Comparison of ENCODE assay signal across 8 cellular contexts in the genomic region with DNA sequence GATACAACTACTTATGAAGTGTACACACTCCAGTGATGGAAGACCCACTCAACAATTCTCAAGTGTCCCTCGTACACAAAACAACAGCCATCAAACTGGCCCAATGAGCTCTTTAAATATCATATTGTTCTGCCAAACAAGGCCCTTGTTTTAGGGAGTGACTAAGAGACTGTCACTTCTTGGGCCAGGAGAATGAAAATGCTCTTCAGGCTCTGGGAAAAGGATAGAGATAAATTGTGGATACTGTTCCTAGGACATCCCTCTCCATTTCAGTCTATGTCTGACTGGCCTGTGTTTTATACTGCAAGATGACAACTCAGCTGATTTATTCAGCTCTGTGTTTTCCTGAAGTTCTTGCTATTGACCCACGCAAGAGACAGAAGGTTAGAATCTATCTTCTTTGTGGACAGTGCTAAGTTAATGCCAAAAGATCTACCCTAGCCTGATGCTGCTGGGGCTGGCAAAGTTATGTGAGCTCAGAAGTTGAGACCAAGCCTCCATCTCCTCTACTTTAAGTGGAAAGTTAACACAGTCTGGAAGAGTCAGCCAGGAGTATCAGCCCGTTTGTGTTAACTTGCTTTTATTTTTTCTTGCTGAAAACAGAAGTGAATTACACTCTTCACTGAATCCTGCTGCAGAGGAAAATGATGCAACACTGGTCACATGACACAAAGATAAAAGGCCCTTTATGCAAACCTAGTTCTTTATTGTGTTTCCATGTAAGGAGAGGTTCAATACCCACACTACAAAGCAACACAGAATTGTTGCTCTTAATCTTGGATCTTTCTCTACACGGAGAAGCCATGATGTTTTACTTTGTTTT. TPM values are rescaled to one million over a fixed set of nuclear protein-coding genes. Genes with fewer than 3 reads are reported as not detected.
DNase-seq lines count a peak whose midpoint lies in the region; ATAC-seq and TF ChIP-seq lines count a peak whose summit lies in the region.

No MANE protein-coding gene starts in this region.

- H3K4me1 ChIP-seq in GM23248 (ENCODE audit: insufficient read depth) (peaks cover 22% of the 10 kb centered on the region), mesendoderm (ENCODE audit: control insufficient read depth, low read depth, low read length) (no peaks in the 10 kb centered on the region)

- DNase-seq in GM23248 (peak; percentile 53), NCI-H510A (lab: John Stamatoyannopoulos, UW) (peak; percentile 38), caudate nucleus (lab: John Stamatoyannopoulos, UW) (peak in 12 of 61 donors; percentile 2 to 49 (median 22)), mesendoderm (peak; percentile 25), omental fat pad (ENCODE audit: low spot score) (no peak)
- no peak for DNase-seq in activated CD8-positive, alpha-beta memory T cell treated with anti-CD3 and anti-CD28 coated beads for 24 hours

- no peaks in the 10 kb centered on the region for H3K36me3 ChIP-seq in GM23248 (ENCODE audit: low read depth)
- no peaks in the 10 kb centered on the region for H3K36me3 ChIP-seq in mesendoderm (ENCODE audit: control insufficient read depth, insufficient read depth, low read length)

- no peak overlapping the region for H2BK120ac ChIP-seq in mesendoderm (ENCODE audit: low read depth, low read length)

- no peak overlapping the region for H2BK5ac ChIP-seq in mesendoderm (ENCODE audit: low read length)

- H4K8ac ChIP-seq in mesendoderm (ENCODE audit: low read depth, low read length) = no peak overlapping the region

- peak overlapping the region; percentile 78 for H2AFZ ChIP-seq in GM23248

- H2BK15ac ChIP-seq in mesendoderm (replicated peaks; ENCODE audit: low read depth) = no peak overlapping the region

- WGBS in GM23248 (ENCODE audit: low coverage in 1 of 2, low lambda C conversion rate in 2 of 2, missing lambda C conversion rate in 2 of 2), 2 experiments = 40 to 50% methylated on average over 4 of the region's 4 CpGs
- WGBS in mesendoderm (ENCODE audit: extremely low coverage, insufficient coverage, low lambda C conversion rate) = no CpG with 5 or more reads among the region's 4 CpGs

- no peak overlapping the region for H3K4ac ChIP-seq in mesendoderm (ENCODE audit: low read depth, low read length)

- H3K4me3 ChIP-seq in GM23248 = no peak overlapping the region
- no peak overlapping the region for H3K4me3 ChIP-seq in mesendoderm (ENCODE audit: low read length)

- no peak overlapping the region for H3K23ac ChIP-seq in mesendoderm (ENCODE audit: low read length)

- no peaks in the 10 kb centered on the region for H3K79me1 ChIP-seq in mesendoderm (ENCODE audit: low read length)

- H3K79me2 ChIP-seq in GM23248 (ENCODE audit: insufficient read depth) (no peaks in the 10 kb centered on the region), mesendoderm (ENCODE audit: control insufficient read depth, insufficient read depth, low read length) (no peaks in the 10 kb centered on the region)

- peak overlapping the region; percentile 17 for H3K56ac ChIP-seq in mesendoderm (ENCODE audit: low read length)

- H3K9me3 ChIP-seq in GM23248 (ENCODE audit: low read depth) = no peaks in the 10 kb centered on the region

- H3F3A ChIP-seq in GM23248 (ENCODE audit: insufficient read depth) = no peaks in the 10 kb centered on the region

- H3K18ac ChIP-seq in mesendoderm (ENCODE audit: low read length) = peak overlapping the region; percentile 41

- H4K20me1 ChIP-seq in GM23248 (ENCODE audit: insufficient read depth) = no peaks in the 10 kb centered on the region

- H2AK5ac ChIP-seq in mesendoderm (ENCODE audit: low read length) = no peak overlapping the region

- H3K9me2 ChIP-seq in GM23248 (ENCODE audit: insufficient read depth) = no peaks in the 10 kb centered on the region

- no peak overlapping the region for H4K5ac ChIP-seq in mesendoderm (ENCODE audit: low read length)

- H3K4me2 ChIP-seq in GM23248 (ENCODE audit: unreplicated experiment) (peak overlapping the region; percentile 15), mesendoderm (ENCODE audit: low read length) (no peak overlapping the region)

- H3K27ac ChIP-seq in GM23248 (0 out of 2 replicates have a peak overlapping the region, but pooled peaks have one; percentile 6), caudate nucleus (ENCODE audit: low read depth, low read length) (peak overlapping the region; percentile 98), mesendoderm (ENCODE audit: low read depth, low read length) (no peak overlapping the region)

- ATAC-seq in HG02623 (IDR thresholded peaks at IDR 0.05; ENCODE audit: unreplicated experiment) (no peak), HG03469 (IDR thresholded peaks at IDR 0.05; ENCODE audit: unreplicated experiment) (no peak), omental fat pad (ENCODE audit: low FRiP score) (no peak)

- TF ChIP-seq CTCF in omental fat pad (IDR thresholded peaks at IDR 0.05) = no peak

- H3K27me3 ChIP-seq in GM23248 (replicated peaks; ENCODE audit: insufficient read depth) = no peaks in the 10 kb centered on the region
- no peaks in the 10 kb centered on the region for H3K27me3 ChIP-seq in mesendoderm (ENCODE audit: insufficient read depth, low read length, poor library complexity)

- H3K9ac ChIP-seq in GM23248 (no peak overlapping the region), mesendoderm (ENCODE audit: low read length) (no peak overlapping the region)

- in situ Hi-C loops in GM23248 (cut with MboI) = no loop called here

RNA-seq across cellular contexts. Expression of gene FRY, which starts 14.6 kb away (rescaled TPM):
- 3.4 and 4.3 TPM in 2 replicates for total RNA-seq in GM23248 (2014; rRNA removed; shearing (Covaris generic))
- 2.2 and 2.3 TPM in 2 replicates for polyA plus RNA-seq in GM23248 (2016; fragmentation: Nextera tagmentation; extraction: Ambion mirVana)
- polyA plus RNA-seq in mesendoderm (2013, experiment 1 of 2) = 0.73 TPM
- 0.57 TPM for polyA plus RNA-seq in mesendoderm (2013, experiment 2 of 2)
- 10 to 100 TPM; 21.1 to 89.7 (median 34.4) TPM for total RNA-seq in omental fat pad

Comparison
In these comparisons a context has a peak if more than half of its experiments do, and no peak if none do; other contexts are left out.
1. DNase-seq: peak in GM23248 (single experiment), NCI-H510A (single experiment) and mesendoderm (single experiment); none in activated CD8-positive, alpha-beta memory T cell treated with anti-CD3 and anti-CD28 coated beads for 24 hours (single experiment) and omental fat pad (single experiment).